22 cellular contexts compared by ENCODE assay signal in genomic region chr15:34160735-34161134, GRCh38.
"Had no signal": no experiment of that assay in that cellular context is flagged by ENCODE, and none has a peak within 500 bp of the region (broad histone marks: within the 10 kb centered on the region; RNA-seq: fewer than 3 reads in every experiment).

No MANE protein-coding gene starts in this region.

- H3K4me1 Mint-ChIP-seq: activated naive CD8-positive, alpha-beta T cell treated with anti-CD3 and anti-CD28 coated beads, Interleukin-2, amount 10 ng/mL, durations not matched to agents 7 days and 5 days; brain; stimulated activated effector memory CD8-positive, alpha-beta T cell treated with anti-CD3 and anti-CD28 coated beads, Interleukin-12 subunit alpha, Interleukin-12 subunit beta, amount 100 ng/mL, for 72 hours had no signal

- H3K4me3 ChIP-seq: mucosa of descending colon, prostate gland, skin epidermis had no signal

- H3K4me1 ChIP-seq: prostate gland had no signal

- H3K27me3 Mint-ChIP-seq: activated CD4-positive, alpha-beta T cell treated with anti-CD3 and anti-CD28 coated beads for 36 hours; activated naive CD8-positive, alpha-beta T cell treated with anti-CD3 and anti-CD28 coated beads, Interleukin-2, amount 10 ng/mL, durations not matched to agents 7 days and 5 days; brain; memory B cell; naive B cell had no signal

- H3K27ac ChIP-seq: prostate gland, skin epidermis had no signal

- H3K27ac Mint-ChIP-seq: activated CD4-positive, alpha-beta T cell treated with anti-CD3 and anti-CD28 coated beads for 36 hours; activated naive CD8-positive, alpha-beta T cell treated with anti-CD3 and anti-CD28 coated beads, Interleukin-2, amount 10 ng/mL, durations not matched to agents 7 days and 5 days; brain; T-helper 2 cell treated with Interferon-gamma antibody and Interleukin-4, amounts not matched to agents 5 μg/mL and 100 μg/mL, for 36 hours had no signal

- FAIRE-seq: colon, frontal cortex, TTC549 had no signal

- H3K4me3 Mint-ChIP-seq: activated CD4-positive, alpha-beta T cell treated with anti-CD3 and anti-CD28 coated beads for 36 hours; activated naive CD8-positive, alpha-beta T cell treated with anti-CD3 and anti-CD28 coated beads, Interleukin-2, amount 10 ng/mL, durations not matched to agents 7 days and 5 days; brain; memory B cell; neural crest cell; stimulated activated effector memory CD8-positive, alpha-beta T cell treated with anti-CD3 and anti-CD28 coated beads, Interleukin-12 subunit alpha, Interleukin-12 subunit beta, amount 100 ng/mL, for 72 hours; T-helper 2 cell treated with Interferon-gamma antibody and Interleukin-4, amounts not matched to agents 5 μg/mL and 100 μg/mL, for 36 hours had no signal

- DNase-seq: activated CD4-positive, alpha-beta T cell treated with anti-CD3 and anti-CD28 coated beads, Interleukin-2, amount 50 U/mL, for 48 hours; activated naive CD4-positive, alpha-beta T cell treated with Interleukin-2 at 50 U/mL for 16 hours; activated naive CD8-positive, alpha-beta T cell treated with anti-CD3 and anti-CD28 coated beads, Interleukin-2, amount 10 ng/mL, durations not matched to agents 7 days and 5 days; activated T-cell treated with anti-CD3 and anti-CD28 coated beads for 4 hours; anterior cingulate cortex; caudate nucleus; mucosa of descending colon; naive B cell; right cardiac atrium; stimulated activated CD4-positive, alpha-beta T cell treated with anti-CD3 and anti-CD28 coated beads, Interleukin-15, amount 100 ng/mL, for 24 hours; stimulated activated CD4-positive, alpha-beta T cell treated with anti-CD3 and anti-CD28 coated beads, Interleukin-4, amount 100 ng/mL, for 24 hours had no signal

- ATAC-seq: activated CD4-positive, alpha-beta T cell treated with anti-CD3 and anti-CD28 coated beads for 36 hours; mucosa of descending colon; right cardiac atrium; stimulated activated effector memory CD8-positive, alpha-beta T cell treated with anti-CD3 and anti-CD28 coated beads, Interleukin-12 subunit alpha, Interleukin-12 subunit beta, amount 100 ng/mL, for 72 hours had no signal

- H3K36me3 ChIP-seq: prostate gland had no signal

- H3K9me3 ChIP-seq: prostate gland had no signal
